In genomic region chr19:12789098-12789903, GRCh38 we compare ENCODE assay signal across 8 cellular contexts. TPM values are rescaled to one million over a fixed set of nuclear protein-coding genes. Genes with fewer than 3 reads are reported as not detected.
A peak's percentile ranks its signal among the peaks of the same experiment; 100 is the strongest.
DNase-seq lines count a peak whose midpoint lies in the region; ATAC-seq and TF ChIP-seq lines count a peak whose summit lies in the region.

No MANE protein-coding gene starts in this region.

- TF ChIP-seq CTCF in PC-9 (conservative IDR thresholded peaks at IDR 0.05) (no peak; the same call in 1 of the 2 replicates), GM10248 (IDR thresholded peaks at IDR 0.05; ENCODE audit: control extremely low read depth, extremely low read depth, low read depth, missing control alignments) (no peak)

- no peaks in the 10 kb centered on the region; the same call in 1 of the 2 replicates for H3K36me3 ChIP-seq in PC-9 (ENCODE audit: low read depth)

- ATAC-seq in activated T-cell treated with anti-CD3 and anti-CD28 coated beads, Interleukin-2, amount 50 U/mL, for 4 hours = peak; percentile 0 to 1
- ATAC-seq in effector memory CD8-positive, alpha-beta T cell (replicated peaks) = no peak
- ATAC-seq in natural killer cell treated with Interleukin-12 subunit alpha and Interleukin-12 subunit beta and Interleukin-15 and Interleukin-18, amount 100 ng/mL, for 72 hours = no peak
- no peak for ATAC-seq in GM21737 (IDR thresholded peaks at IDR 0.05; ENCODE audit: unreplicated experiment)
- no peak for ATAC-seq in GM21723 (IDR thresholded peaks at IDR 0.05; ENCODE audit: unreplicated experiment)

- H3K27me3 Mint-ChIP-seq in activated T-cell treated with anti-CD3 and anti-CD28 coated beads, Interleukin-2, amount 50 U/mL, for 4 hours (ENCODE audit: low read depth) = no peaks in the 10 kb centered on the region
- H3K27me3 Mint-ChIP-seq in effector memory CD8-positive, alpha-beta T cell = no peaks in the 10 kb centered on the region
- H3K27me3 Mint-ChIP-seq in natural killer cell treated with Interleukin-12 subunit alpha and Interleukin-12 subunit beta and Interleukin-15 and Interleukin-18, amount 100 ng/mL, for 72 hours = no peaks in the 10 kb centered on the region

- H3K9me2 ChIP-seq in PC-9 (ENCODE audit: insufficient read depth) = no peaks in the 10 kb centered on the region

- no peaks in the 10 kb centered on the region for H3K9me3 Mint-ChIP-seq in activated T-cell treated with anti-CD3 and anti-CD28 coated beads, Interleukin-2, amount 50 U/mL, for 4 hours
- no peaks in the 10 kb centered on the region for H3K9me3 Mint-ChIP-seq in effector memory CD8-positive, alpha-beta T cell
- H3K9me3 Mint-ChIP-seq in natural killer cell treated with Interleukin-12 subunit alpha and Interleukin-12 subunit beta and Interleukin-15 and Interleukin-18, amount 100 ng/mL, for 72 hours = no peaks in the 10 kb centered on the region

- H3K27me3 ChIP-seq in PC-9 (ENCODE audit: insufficient read depth, low read depth) = no peaks in the 10 kb centered on the region

- H3K4me3 ChIP-seq in PC-9 = peak overlapping the region; percentile 73

- peaks cover 61% of the 10 kb centered on the region for H3K4me1 ChIP-seq in PC-9 (replicated peaks; ENCODE audit: insufficient read depth)

- peak overlapping the region; percentile 90 to 94 for H3K27ac Mint-ChIP-seq in effector memory CD8-positive, alpha-beta T cell
- H3K27ac Mint-ChIP-seq in natural killer cell treated with Interleukin-12 subunit alpha and Interleukin-12 subunit beta and Interleukin-15 and Interleukin-18, amount 100 ng/mL, for 72 hours = peak overlapping the region; percentile 89 to 95

- H3K79me2 ChIP-seq in PC-9 (ENCODE audit: low read depth) = peaks cover 52% of the 10 kb centered on the region

- no peaks in the 10 kb centered on the region for H3K9me3 ChIP-seq in PC-9 (ENCODE audit: insufficient read depth, low read depth)

- POLR2A ChIA-PET in PC-9 (lab: Charles Lee; ENCODE audit: unreplicated experiment) = interaction anchor here (0.5 to 1.8 kb wide), 7 partner anchors 11 to 328 kb away, joined by 3 to 18 read pairs (median 4); partner anchors contain the start of genes RNASEH2A, ZNF490 and ZNF791
- POLR2A ChIA-PET in GM10248 (lab: Yijun Ruan, JAX) = interaction anchor here (1.4 to 1.6 kb wide), 2 partner anchors 10 to 11 kb away, joined by 4 to 9 read pairs; no protein-coding TSS in a partner anchor

- H3K27ac ChIP-seq in PC-9 = peak overlapping the region; percentile 86

- intact Hi-C loops in PC-9 (cut with micrococcal nuclease; ENCODE audit: unreplicated experiment) = loop anchor here (5.0 to 10.0 kb wide), 2 partner anchors 373 to 1056 kb away; no protein-coding TSS in a partner anchor

- CTCF ChIA-PET in PC-9 (lab: Charles Lee) = interaction anchor here (0.6 kb wide), 2 partner anchors 23 to 34 kb away, joined by 3 to 8 read pairs; no protein-coding TSS in a partner anchor
- CTCF ChIA-PET in GM10248 (lab: Yijun Ruan, JAX) = interaction anchor here (1.2 to 4.3 kb wide), 4 partner anchors 12 to 59 kb away, joined by 5 to 62 read pairs (median 7); no protein-coding TSS in a partner anchor

- peaks cover 18% of the 10 kb centered on the region for H4K20me1 ChIP-seq in PC-9 (ENCODE audit: insufficient read depth)

- peak overlapping the region; percentile 84 for H3K4me3 Mint-ChIP-seq in activated T-cell treated with anti-CD3 and anti-CD28 coated beads, Interleukin-2, amount 50 U/mL, for 4 hours
- H3K4me3 Mint-ChIP-seq in effector memory CD8-positive, alpha-beta T cell = peak overlapping the region; percentile 95 to 98
- H3K4me3 Mint-ChIP-seq in natural killer cell treated with Interleukin-12 subunit alpha and Interleukin-12 subunit beta and Interleukin-15 and Interleukin-18, amount 100 ng/mL, for 72 hours = peak overlapping the region; percentile 97

- H3K36me3 Mint-ChIP-seq in activated T-cell treated with anti-CD3 and anti-CD28 coated beads, Interleukin-2, amount 50 U/mL, for 4 hours (ENCODE audit: insufficient read depth) = peaks cover 5% of the 10 kb centered on the region
- peaks cover 51% of the 10 kb centered on the region for H3K36me3 Mint-ChIP-seq in effector memory CD8-positive, alpha-beta T cell (ENCODE audit: insufficient read depth)
- no peaks in the 10 kb centered on the region for H3K36me3 Mint-ChIP-seq in natural killer cell treated with Interleukin-12 subunit alpha and Interleukin-12 subunit beta and Interleukin-15 and Interleukin-18, amount 100 ng/mL, for 72 hours

- H3K4me1 Mint-ChIP-seq in activated T-cell treated with anti-CD3 and anti-CD28 coated beads, Interleukin-2, amount 50 U/mL, for 4 hours (ENCODE audit: low read depth) = peaks cover 31% of the 10 kb centered on the region
- peaks cover 20 to 23% of the 10 kb centered on the region in 2 donors for H3K4me1 Mint-ChIP-seq in effector memory CD8-positive, alpha-beta T cell (ENCODE audit: low read depth in 2 of 2)
- H3K4me1 Mint-ChIP-seq in natural killer cell treated with Interleukin-12 subunit alpha and Interleukin-12 subunit beta and Interleukin-15 and Interleukin-18, amount 100 ng/mL, for 72 hours (ENCODE audit: low read depth in 2 of 2) = peaks cover 21 to 25% of the 10 kb centered on the region in 2 donors

- H3K4me2 ChIP-seq in PC-9 = peak overlapping the region; percentile 91

- BruUV-seq in PC-9 (replicated peaks; lab: Mats Ljungman, UMichigan) = no TSS peak

- H3F3A ChIP-seq in PC-9 (ENCODE audit: insufficient read depth, low read depth) = peaks cover 79% of the 10 kb centered on the region

- no peak for DNase-seq in activated T-cell treated with anti-CD3 and anti-CD28 coated beads, Interleukin-2, amount 50 U/mL, for 4 hours
- DNase-seq in activated T-cell treated with anti-CD3 and anti-CD28 coated beads, Interleukin-2, amount 50 U/mL, for 48 hours = no peak
- DNase-seq in PC-9 (peak in 1 of 2 experiments; percentile 42), GM10248 (ENCODE audit: extremely low spot score) (no peak)
- DNase-seq in effector memory CD8-positive, alpha-beta T cell = peak in 1 of 3 experiments; percentile 35
- DNase-seq in natural killer cell treated with Interleukin-12 subunit alpha and Interleukin-12 subunit beta and Interleukin-15 and Interleukin-18, amount 100 ng/mL, for 72 hours (ENCODE audit: low spot score) = peak; percentile 74

- H2AFZ ChIP-seq in PC-9 = 0 out of 2 replicates have a peak overlapping the region, but pooled peaks have one; percentile 25

RNA-seq across cellular contexts. Expression of gene JUNB, which starts 2.0 kb away (rescaled TPM):
- total RNA-seq in activated T-cell treated with anti-CD3 and anti-CD28 coated beads, Interleukin-2, amount 50 U/mL, for 4 hours = 100 to 1,000 TPM; 261 to 295 (median 287) TPM
- total RNA-seq in PC-9 (2021) = 70.7 and 87.0 TPM in 2 replicates
- total RNA-seq in natural killer cell treated with Interleukin-12 subunit alpha and Interleukin-12 subunit beta and Interleukin-15 and Interleukin-18, amount 100 ng/mL, for 72 hours = 100 to 1,000 TPM; 252 to 329 TPM

RNA-seq across cellular contexts. Expression of gene PRDX2, which starts 12.3 kb away (rescaled TPM):
- 100 to 1,000 TPM; 185 to 224 (median 211) TPM for total RNA-seq in activated T-cell treated with anti-CD3 and anti-CD28 coated beads, Interleukin-2, amount 50 U/mL, for 4 hours
- total RNA-seq in PC-9 (2021) = 268 and 271 TPM in 2 replicates
- total RNA-seq in natural killer cell treated with Interleukin-12 subunit alpha and Interleukin-12 subunit beta and Interleukin-15 and Interleukin-18, amount 100 ng/mL, for 72 hours = 100 to 1,000 TPM; 150 to 226 TPM

RNA-seq across cellular contexts. Expression of gene THSD8, which starts 12.6 kb away (rescaled TPM):
- 10 to 100 TPM; 10.3 to 18.8 (median 12.6) TPM for total RNA-seq in activated T-cell treated with anti-CD3 and anti-CD28 coated beads, Interleukin-2, amount 50 U/mL, for 4 hours
- total RNA-seq in PC-9 (2021) = 28.8 and 30.0 TPM in 2 replicates
- total RNA-seq in natural killer cell treated with Interleukin-12 subunit alpha and Interleukin-12 subunit beta and Interleukin-15 and Interleukin-18, amount 100 ng/mL, for 72 hours = 10 to 100 TPM in 1 of 2 donors, 1 to 10 TPM in 1; 8.7 to 19.5 TPM

RNA-seq across cellular contexts. Expression of gene HOOK2, which starts 13.9 kb away (rescaled TPM):
- total RNA-seq in activated T-cell treated with anti-CD3 and anti-CD28 coated beads, Interleukin-2, amount 50 U/mL, for 4 hours = 1 to 10 TPM; 5.9 to 8.4 (median 6.0) TPM
- 109 and 127 TPM in 2 replicates for total RNA-seq in PC-9 (2021)
- 10 to 100 TPM; 19.5 to 20.7 TPM for total RNA-seq in natural killer cell treated with Interleukin-12 subunit alpha and Interleukin-12 subunit beta and Interleukin-15 and Interleukin-18, amount 100 ng/mL, for 72 hours

RNA-seq across cellular contexts. Expression of gene RNASEH2A, which starts 17.1 kb away (rescaled TPM):
- 10 to 100 TPM; 32.3 to 42.7 (median 39.1) TPM for total RNA-seq in activated T-cell treated with anti-CD3 and anti-CD28 coated beads, Interleukin-2, amount 50 U/mL, for 4 hours
- total RNA-seq in PC-9 (2021) = 38.6 and 60.4 TPM in 2 replicates
- total RNA-seq in natural killer cell treated with Interleukin-12 subunit alpha and Interleukin-12 subunit beta and Interleukin-15 and Interleukin-18, amount 100 ng/mL, for 72 hours = 10 to 100 TPM; 20.8 to 63.5 TPM

Comparison
In these comparisons a context has a peak if more than half of its experiments do, and no peak if none do; other contexts are left out.
1. ATAC-seq: peak in activated T-cell treated with anti-CD3 and anti-CD28 coated beads, Interleukin-2, amount 50 U/mL, for 4 hours (2 of 2); none in effector memory CD8-positive, alpha-beta T cell (single experiment), natural killer cell treated with Interleukin-12 subunit alpha and Interleukin-12 subunit beta and Interleukin-15 and Interleukin-18, amount 100 ng/mL, for 72 hours (0 of 2), GM21737 (single experiment) and GM21723 (single experiment).
2. Peak in every context shown above with its lines, with median percentiles within 50 percentile points of each other: H3K4me3 Mint-ChIP-seq.